In the genomic region with DNA sequence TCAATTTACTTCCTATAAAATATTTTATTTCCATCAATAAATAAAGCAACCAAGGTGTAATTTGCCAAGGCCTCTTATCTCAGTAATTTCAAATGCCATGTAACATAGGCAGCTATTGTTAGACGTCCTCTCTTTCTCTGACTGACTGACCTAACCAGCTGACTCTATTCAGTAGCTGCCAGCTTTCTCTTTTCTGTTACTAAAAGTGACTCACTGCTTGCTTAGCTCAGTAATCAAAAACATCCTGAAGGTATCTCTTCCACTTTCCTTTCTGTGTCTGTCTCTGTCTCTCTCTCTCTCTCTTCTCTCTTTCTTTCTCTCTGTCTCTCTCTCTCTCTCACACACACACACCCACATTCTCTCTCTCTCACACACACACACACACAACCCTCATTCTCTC, we compare ENCODE assay signal across 11 cellular contexts.
DNase-seq lines count a peak whose midpoint lies in the region; ATAC-seq and TF ChIP-seq lines count a peak whose summit lies in the region.
"Had no signal": no experiment of that assay in that cellular context is flagged by ENCODE, and none has a peak within 500 bp of the region (broad histone marks: within the 10 kb centered on the region; RNA-seq: fewer than 3 reads in every experiment).

No MANE protein-coding gene starts in this region.

- TF ChIP-seq CTCF in GM23338 (conservative IDR thresholded peaks at IDR 0.05; ENCODE audit: low read depth in 2 of 2): no peak
- no peak for TF ChIP-seq CTCF in epithelial cell of proximal tubule (conservative IDR thresholded peaks at IDR 0.05; ENCODE audit: low read depth, low read length)

- H3K9me2 ChIP-seq in GM23338 (ENCODE audit: insufficient read depth): 0 out of 2 replicates have a peak, but pooled peaks cover 5% of the 10 kb centered on the region

- no peak for ATAC-seq in GM23338
- no peak for ATAC-seq in GM21737 (IDR thresholded peaks at IDR 0.05; ENCODE audit: unreplicated experiment)

- H3K9me3 Mint-ChIP-seq in GM23338: no peaks in the 10 kb centered on the region
- H3K9me3 Mint-ChIP-seq in activated CD4-positive, alpha-beta T cell treated with anti-CD3 and anti-CD28 coated beads, Interleukin-2, amount 10 ng/mL, durations not matched to agents 7 days and 5 days: no peaks in the 10 kb centered on the region
- H3K9me3 Mint-ChIP-seq: activated naive CD8-positive, alpha-beta T cell treated with anti-CD3 and anti-CD28 coated beads, Interleukin-2, amount 10 ng/mL, durations not matched to agents 7 days and 5 days; nephron had no signal

- no peaks in the 10 kb centered on the region for H3K36me3 Mint-ChIP-seq in GM23338 (ENCODE audit: low read depth)
- H3K36me3 Mint-ChIP-seq in activated CD4-positive, alpha-beta T cell treated with anti-CD3 and anti-CD28 coated beads, Interleukin-2, amount 10 ng/mL, durations not matched to agents 7 days and 5 days (ENCODE audit: low read depth): no peaks in the 10 kb centered on the region
- H3K36me3 Mint-ChIP-seq: activated naive CD8-positive, alpha-beta T cell treated with anti-CD3 and anti-CD28 coated beads, Interleukin-2, amount 10 ng/mL, durations not matched to agents 7 days and 5 days had no signal

- H3K4me3 Mint-ChIP-seq in GM23338: no peak overlapping the region
- H3K4me3 Mint-ChIP-seq in activated CD4-positive, alpha-beta T cell treated with anti-CD3 and anti-CD28 coated beads, Interleukin-2, amount 10 ng/mL, durations not matched to agents 7 days and 5 days: no peak overlapping the region
- H3K4me3 Mint-ChIP-seq: activated naive CD8-positive, alpha-beta T cell treated with anti-CD3 and anti-CD28 coated beads, Interleukin-2, amount 10 ng/mL, durations not matched to agents 7 days and 5 days; nephron had no signal

- H3K27ac ChIP-seq in GM23338 (ENCODE audit: low read depth): no peak overlapping the region
- H3K27ac ChIP-seq: uterus had no signal

- H3K4me1 ChIP-seq in GM23338 (ENCODE audit: insufficient read depth): no peaks in the 10 kb centered on the region
- H3K4me1 ChIP-seq: uterus had no signal

- no peaks in the 10 kb centered on the region for H3K79me2 ChIP-seq in GM23338 (replicated peaks; ENCODE audit: insufficient read depth)

- no peaks in the 10 kb centered on the region for H3K27me3 ChIP-seq in GM23338 (ENCODE audit: insufficient read depth)
- H3K27me3 ChIP-seq: uterus had no signal

- CTCF ChIA-PET in activated CD4-positive, alpha-beta T cell treated with anti-CD3 and anti-CD28 coated beads, Interleukin-2, amount 10 ng/mL, durations not matched to agents 7 days and 5 days (lab: Charles Lee): interaction anchor here (1.4 kb wide), 1 partner anchor 13 kb away, joined by 3 read pairs; no protein-coding TSS in a partner anchor

- no peaks in the 10 kb centered on the region for H3K36me3 ChIP-seq in GM23338 (ENCODE audit: insufficient read depth)

- H3K4me1 Mint-ChIP-seq in GM23338: no peaks in the 10 kb centered on the region
- no peaks in the 10 kb centered on the region for H3K4me1 Mint-ChIP-seq in activated CD4-positive, alpha-beta T cell treated with anti-CD3 and anti-CD28 coated beads, Interleukin-2, amount 10 ng/mL, durations not matched to agents 7 days and 5 days
- H3K4me1 Mint-ChIP-seq: activated naive CD8-positive, alpha-beta T cell treated with anti-CD3 and anti-CD28 coated beads, Interleukin-2, amount 10 ng/mL, durations not matched to agents 7 days and 5 days; nephron had no signal

- POLR2A ChIA-PET in activated CD4-positive, alpha-beta T cell treated with anti-CD3 and anti-CD28 coated beads, Interleukin-2, amount 10 ng/mL, durations not matched to agents 7 days and 5 days (lab: Charles Lee): no interaction called here

- H3K27ac Mint-ChIP-seq in GM23338: 0 out of 2 replicates have a peak overlapping the region, but pooled peaks have one; percentile 15
- no peak overlapping the region for H3K27ac Mint-ChIP-seq in activated CD4-positive, alpha-beta T cell treated with anti-CD3 and anti-CD28 coated beads, Interleukin-2, amount 10 ng/mL, durations not matched to agents 7 days and 5 days
- H3K27ac Mint-ChIP-seq: activated naive CD8-positive, alpha-beta T cell treated with anti-CD3 and anti-CD28 coated beads, Interleukin-2, amount 10 ng/mL, durations not matched to agents 7 days and 5 days; nephron had no signal

- H3K4me3 ChIP-seq in GM23338 (no peak overlapping the region), epithelial cell of proximal tubule (ENCODE audit: low read depth, low read length) (no peak overlapping the region)
- H3K4me3 ChIP-seq: uterus had no signal

- H3K4me2 ChIP-seq in GM23338: no peak overlapping the region

- DNase-seq in GM23338 (ENCODE audit: low spot score) (peak; percentile 3), NCI-H2081 treated with DMSO at 0.1 percent for 48 hours (lab: John Stamatoyannopoulos, UW) (peak; percentile 5), epithelial cell of proximal tubule (ENCODE audit: low read depth) (peak; percentile 19), putamen (ENCODE audit: low spot score) (peak; percentile 83)
- no peak for DNase-seq in activated CD4-positive, alpha-beta T cell treated with anti-CD3 and anti-CD28 coated beads, Interleukin-2, amount 10 ng/mL, durations not matched to agents 7 days and 5 days
- DNase-seq in activated CD4-positive, CD25-positive, alpha-beta regulatory T cell (lab: John Stamatoyannopoulos, UW): no peak
- DNase-seq in activated naive CD4-positive, alpha-beta T cell treated with anti-CD3 and anti-CD28 coated beads, Interleukin-2, amount 50 U/mL, for 16 hours: no peak
- DNase-seq: activated naive CD8-positive, alpha-beta T cell treated with anti-CD3 and anti-CD28 coated beads, Interleukin-2, amount 10 ng/mL, durations not matched to agents 7 days and 5 days; uterus had no signal

- H4K20me1 ChIP-seq in GM23338 (replicated peaks; ENCODE audit: insufficient read depth): no peaks in the 10 kb centered on the region

- H2AFZ ChIP-seq in GM23338: no peak overlapping the region

- no peaks in the 10 kb centered on the region for H3K27me3 Mint-ChIP-seq in GM23338 (ENCODE audit: insufficient read depth, low read depth, poor library complexity)
- no peaks in the 10 kb centered on the region for H3K27me3 Mint-ChIP-seq in activated CD4-positive, alpha-beta T cell treated with anti-CD3 and anti-CD28 coated beads, Interleukin-2, amount 10 ng/mL, durations not matched to agents 7 days and 5 days
- H3K27me3 Mint-ChIP-seq: activated naive CD8-positive, alpha-beta T cell treated with anti-CD3 and anti-CD28 coated beads, Interleukin-2, amount 10 ng/mL, durations not matched to agents 7 days and 5 days had no signal

- H3F3A ChIP-seq in GM23338 (replicated peaks; ENCODE audit: low read depth): no peaks in the 10 kb centered on the region

TF ChIP-seq in GM23338, 12 proteins besides CTCF, POLR2A, EP300 and RAD21:
- TF ChIP-seq JUNB (IDR thresholded peaks at IDR 0.05; ENCODE audit: unreplicated experiment) (no peak), STAT1 (IDR thresholded peaks at IDR 0.05; ENCODE audit: unreplicated experiment) (no peak), ZNF331 (CRISPR knock-in tag; IDR thresholded peaks at IDR 0.05; ENCODE audit: low read depth) (no peak), POLR2AphosphoS5 (IDR thresholded peaks at IDR 0.05; ENCODE audit: low read depth) (no peak), NANOG (IDR thresholded peaks at IDR 0.05; ENCODE audit: borderline replicate concordance) (no peak), EZH2phosphoT487 (IDR thresholded peaks at IDR 0.05; ENCODE audit: unreplicated experiment) (no peak), EZH2 (IDR thresholded peaks at IDR 0.05; ENCODE audit: low read depth, unreplicated experiment) (no peak), ZNF114 (CRISPR knock-in tag; IDR thresholded peaks at IDR 0.05) (no peak), CREB1 (CRISPR knock-in tag; IDR thresholded peaks at IDR 0.05; ENCODE audit: low read depth) (no peak)
- TF ChIP-seq, protein P1, sequence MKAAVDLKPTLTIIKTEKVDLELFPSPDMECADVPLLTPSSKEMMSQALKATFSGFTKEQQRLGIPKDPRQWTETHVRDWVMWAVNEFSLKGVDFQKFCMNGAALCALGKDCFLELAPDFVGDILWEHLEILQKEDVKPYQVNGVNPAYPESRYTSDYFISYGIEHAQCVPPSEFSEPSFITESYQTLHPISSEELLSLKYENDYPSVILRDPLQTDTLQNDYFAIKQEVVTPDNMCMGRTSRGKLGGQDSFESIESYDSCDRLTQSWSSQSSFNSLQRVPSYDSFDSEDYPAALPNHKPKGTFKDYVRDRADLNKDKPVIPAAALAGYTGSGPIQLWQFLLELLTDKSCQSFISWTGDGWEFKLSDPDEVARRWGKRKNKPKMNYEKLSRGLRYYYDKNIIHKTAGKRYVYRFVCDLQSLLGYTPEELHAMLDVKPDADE (IDR thresholded peaks at IDR 0.05): no peak
- TF ChIP-seq, protein P2, sequence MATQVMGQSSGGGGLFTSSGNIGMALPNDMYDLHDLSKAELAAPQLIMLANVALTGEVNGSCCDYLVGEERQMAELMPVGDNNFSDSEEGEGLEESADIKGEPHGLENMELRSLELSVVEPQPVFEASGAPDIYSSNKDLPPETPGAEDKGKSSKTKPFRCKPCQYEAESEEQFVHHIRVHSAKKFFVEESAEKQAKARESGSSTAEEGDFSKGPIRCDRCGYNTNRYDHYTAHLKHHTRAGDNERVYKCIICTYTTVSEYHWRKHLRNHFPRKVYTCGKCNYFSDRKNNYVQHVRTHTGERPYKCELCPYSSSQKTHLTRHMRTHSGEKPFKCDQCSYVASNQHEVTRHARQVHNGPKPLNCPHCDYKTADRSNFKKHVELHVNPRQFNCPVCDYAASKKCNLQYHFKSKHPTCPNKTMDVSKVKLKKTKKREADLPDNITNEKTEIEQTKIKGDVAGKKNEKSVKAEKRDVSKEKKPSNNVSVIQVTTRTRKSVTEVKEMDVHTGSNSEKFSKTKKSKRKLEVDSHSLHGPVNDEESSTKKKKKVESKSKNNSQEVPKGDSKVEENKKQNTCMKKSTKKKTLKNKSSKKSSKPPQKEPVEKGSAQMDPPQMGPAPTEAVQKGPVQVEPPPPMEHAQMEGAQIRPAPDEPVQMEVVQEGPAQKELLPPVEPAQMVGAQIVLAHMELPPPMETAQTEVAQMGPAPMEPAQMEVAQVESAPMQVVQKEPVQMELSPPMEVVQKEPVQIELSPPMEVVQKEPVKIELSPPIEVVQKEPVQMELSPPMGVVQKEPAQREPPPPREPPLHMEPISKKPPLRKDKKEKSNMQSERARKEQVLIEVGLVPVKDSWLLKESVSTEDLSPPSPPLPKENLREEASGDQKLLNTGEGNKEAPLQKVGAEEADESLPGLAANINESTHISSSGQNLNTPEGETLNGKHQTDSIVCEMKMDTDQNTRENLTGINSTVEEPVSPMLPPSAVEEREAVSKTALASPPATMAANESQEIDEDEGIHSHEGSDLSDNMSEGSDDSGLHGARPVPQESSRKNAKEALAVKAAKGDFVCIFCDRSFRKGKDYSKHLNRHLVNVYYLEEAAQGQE (IDR thresholded peaks at IDR 0.05; ENCODE audit: unreplicated experiment): no peak
TF ChIP-seq in GM23338: peak in this region for 0.

Comparison
In these comparisons a context has a peak if more than half of its experiments do, and no peak if none do; other contexts are left out.
1. DNase-seq: peak in GM23338 (single experiment), NCI-H2081 treated with DMSO at 0.1 percent for 48 hours (single experiment), epithelial cell of proximal tubule (single experiment) and putamen (single experiment); none in activated CD4-positive, alpha-beta T cell treated with anti-CD3 and anti-CD28 coated beads, Interleukin-2, amount 10 ng/mL, durations not matched to agents 7 days and 5 days (single experiment), activated CD4-positive, CD25-positive, alpha-beta regulatory T cell (0 of 4) and activated naive CD4-positive, alpha-beta T cell treated with anti-CD3 and anti-CD28 coated beads, Interleukin-2, amount 50 U/mL, for 16 hours (single experiment).